13 cellular contexts compared by ENCODE assay signal in genomic region chr9:97293827-97294226, GRCh38.
"Had no signal": no experiment of that assay in that cellular context is flagged by ENCODE, and none has a peak within 500 bp of the region (broad histone marks: within the 10 kb centered on the region; RNA-seq: fewer than 3 reads in every experiment).

No MANE protein-coding gene starts in this region.

- H3K4me3 Mint-ChIP-seq: activated T-cell treated with anti-CD3 and anti-CD28 coated beads, Interleukin-2, amount 50 U/mL, for 24 hours; natural killer cell had no signal

- H3K4me3 ChIP-seq: colonic mucosa, mucosa of descending colon, thoracic aorta had no signal

- H3K36me3 ChIP-seq: colonic mucosa had no signal

- H3K9me3 ChIP-seq: colonic mucosa, thoracic aorta had no signal

- ATAC-seq: foreskin keratinocyte, left colon, mucosa of descending colon, natural killer cell had no signal

- DNase-seq: activated CD4-positive, alpha-beta T cell treated with anti-CD3 and anti-CD28 coated beads, Interleukin-2, amount 50 U/mL, for 4 hours; activated CD4-positive, CD25-positive, alpha-beta regulatory T cell treated with anti-CD3 and anti-CD28 coated beads, Interleukin-2, amount 50 U/mL, for 72 hours; activated effector memory CD4-positive, alpha-beta T cell treated with Interleukin-2 at 50 U/mL for 16 hours; activated naive CD4-positive, alpha-beta T cell treated with anti-CD3 and anti-CD28 coated beads, Interleukin-2, amount 50 U/mL, for 16 hours; activated T-cell treated with anti-CD3 and anti-CD28 coated beads, Interleukin-2, amount 50 U/mL, for 24 hours; amniotic stem cell; colonic mucosa; foreskin keratinocyte; left colon; natural killer cell; stimulated activated CD4-positive, alpha-beta T cell treated with anti-CD3 and anti-CD28 coated beads, Interleukin-1b, Interleukin-23, amount 100 ng/mL, for 48 hours had no signal

- H3K27ac Mint-ChIP-seq: activated T-cell treated with anti-CD3 and anti-CD28 coated beads, Interleukin-2, amount 50 U/mL, for 24 hours had no signal

- H3K9me3 Mint-ChIP-seq: natural killer cell had no signal

- H3K4me1 ChIP-seq: colonic mucosa, foreskin keratinocyte had no signal

- H3K27me3 ChIP-seq: colonic mucosa, foreskin keratinocyte had no signal

- H3K27ac ChIP-seq: colonic mucosa, foreskin keratinocyte, thoracic aorta had no signal
